8 cellular contexts compared by ENCODE assay signal in genomic region chr12:51424662-51425539, GRCh38. TPM values are rescaled to one million over a fixed set of nuclear protein-coding genes. Genes with fewer than 3 reads are reported as not detected.
DNase-seq lines count a peak whose midpoint lies in the region; ATAC-seq and TF ChIP-seq lines count a peak whose summit lies in the region.

Gene SLC4A8 (plus strand): TSS chr12:51424831. CDS start chr12:51424988, 157 bp downstream.

- H3K4me1 Mint-ChIP-seq in T-helper 1 cell treated with Interleukin-12 subunit alpha and Interleukin-12 subunit beta and Interleukin-4 antibody, amounts not matched to agents 30 μg/mL and 1 μg/mL, for 36 hours (ENCODE audit: low read depth), result peaks cover 15% of the 10 kb centered on the region

- H3K4me1 ChIP-seq in right cardiac atrium (ENCODE audit: control insufficient read depth, insufficient read depth, low read length) (no peaks in the 10 kb centered on the region), prostate gland (replicated peaks) (no peaks in the 10 kb centered on the region)

- H3K27ac ChIP-seq in right cardiac atrium (ENCODE audit: low read length) (no peak within 1 kb of the TSS), prostate gland (no peak within 1 kb of the TSS)

- H3K27me3 ChIP-seq in right cardiac atrium (ENCODE audit: control insufficient read depth, insufficient read depth), result no peaks in the 10 kb centered on the region
- H3K27me3 ChIP-seq in prostate gland (replicated peaks; ENCODE audit: insufficient read depth), result no peaks in the 10 kb centered on the region

- H3K4me3 Mint-ChIP-seq in T-helper 1 cell treated with Interleukin-12 subunit alpha and Interleukin-12 subunit beta and Interleukin-4 antibody, amounts not matched to agents 30 μg/mL and 1 μg/mL, for 36 hours, result peak within 1 kb of the TSS; percentile 77

- no peaks in the 10 kb centered on the region for H3K36me3 ChIP-seq in prostate gland

- intact Hi-C loops in right cardiac atrium (cut with DNase I), result loop anchor here in 3 of 4 donors (5.0 to 10.0 kb wide), 3 partner anchors 107 to 400 kb away; no protein-coding TSS in a partner anchor
- intact Hi-C loops in prostate gland (cut with DNase I), result loop anchor here (5.0 kb wide), 2 partner anchors 107 to 447 kb away; no protein-coding TSS in a partner anchor

- TF ChIP-seq POLR2A in prostate gland (IDR thresholded peaks at IDR 0.05), result no peak

- TF ChIP-seq CTCF in GM10266 (IDR thresholded peaks at IDR 0.05; ENCODE audit: control insufficient read depth, insufficient read depth, low read depth, missing control alignments), result peak; percentile 90
- TF ChIP-seq CTCF in prostate gland (IDR thresholded peaks at IDR 0.05), result peak; percentile 43 to 72 (median 56)

- H3K27me3 Mint-ChIP-seq in T-helper 1 cell treated with Interleukin-12 subunit alpha and Interleukin-12 subunit beta and Interleukin-4 antibody, amounts not matched to agents 30 μg/mL and 1 μg/mL, for 36 hours (ENCODE audit: low read depth), result peaks cover 19% of the 10 kb centered on the region

- H3K9me3 ChIP-seq in right cardiac atrium (ENCODE audit: control insufficient read depth, low read length) (no peaks in the 10 kb centered on the region), prostate gland (no peaks in the 10 kb centered on the region)

- peak; percentile 77 for ATAC-seq in HG02623 (IDR thresholded peaks at IDR 0.05; ENCODE audit: unreplicated experiment)
- peak; percentile 96 for ATAC-seq in right cardiac atrium

- H3K4me3 ChIP-seq in right cardiac atrium (ENCODE audit: low read length) (peak within 1 kb of the TSS; percentile 27), prostate gland (peak within 1 kb of the TSS; percentile 34 to 37)

- H3K9me3 Mint-ChIP-seq in T-helper 1 cell treated with Interleukin-12 subunit alpha and Interleukin-12 subunit beta and Interleukin-4 antibody, amounts not matched to agents 30 μg/mL and 1 μg/mL, for 36 hours, result no peaks in the 10 kb centered on the region

- DNase-seq in GM10266 (ENCODE audit: extremely low spot score) (peak; percentile 93), NCI-H1417 (lab: John Stamatoyannopoulos, UW) (peak; percentile 99), amygdala (lab: John Stamatoyannopoulos, UW) (peak; percentile 38 to 98 (median 91)), right cardiac atrium (peak; percentile 89 to 94 (median 92)), prostate gland (ENCODE audit: low spot score) (peak; percentile 39), ureter (ENCODE audit: low spot score) (peak; percentile 80)

- H3K27ac Mint-ChIP-seq in T-helper 1 cell treated with Interleukin-12 subunit alpha and Interleukin-12 subunit beta and Interleukin-4 antibody, amounts not matched to agents 30 μg/mL and 1 μg/mL, for 36 hours, result peak within 1 kb of the TSS; percentile 27

- H3K36me3 Mint-ChIP-seq in T-helper 1 cell treated with Interleukin-12 subunit alpha and Interleukin-12 subunit beta and Interleukin-4 antibody, amounts not matched to agents 30 μg/mL and 1 μg/mL, for 36 hours (ENCODE audit: low read depth), result no peaks in the 10 kb centered on the region

- WGBS in right cardiac atrium, result 2% methylated on average over 73 of the region's 73 CpGs
- 2% methylated on average over 61 of the region's 73 CpGs for WGBS in prostate gland

RNA-seq across cellular contexts. Expression of gene SLC4A8, which starts in this region (rescaled TPM):
- under 1 TPM; 0.23 to 0.50 (median 0.24) TPM for total RNA-seq in right cardiac atrium
- polyA plus RNA-seq in right cardiac atrium, result 0.02 TPM
- total RNA-seq in prostate gland, result 10 to 100 TPM in 1 of 2 donors, under 1 TPM in 1; 0.50 to 10.5 TPM
- 3.0 TPM for total RNA-seq in ureter

Comparison
In these comparisons a context has a peak if more than half of its experiments do, and no peak if none do; other contexts are left out.
1. Peak in DNase-seq, ATAC-seq and H3K4me3 ChIP-seq in right cardiac atrium; RNA of the gene not detected or under 1 TPM.
2. DNase-seq: peak in every context shown above with its lines; median percentile 99 in NCI-H1417; 93 in GM10266; 92 in right cardiac atrium; 91 in amygdala; 80 in ureter; 39 in prostate gland.